In the genomic region with DNA sequence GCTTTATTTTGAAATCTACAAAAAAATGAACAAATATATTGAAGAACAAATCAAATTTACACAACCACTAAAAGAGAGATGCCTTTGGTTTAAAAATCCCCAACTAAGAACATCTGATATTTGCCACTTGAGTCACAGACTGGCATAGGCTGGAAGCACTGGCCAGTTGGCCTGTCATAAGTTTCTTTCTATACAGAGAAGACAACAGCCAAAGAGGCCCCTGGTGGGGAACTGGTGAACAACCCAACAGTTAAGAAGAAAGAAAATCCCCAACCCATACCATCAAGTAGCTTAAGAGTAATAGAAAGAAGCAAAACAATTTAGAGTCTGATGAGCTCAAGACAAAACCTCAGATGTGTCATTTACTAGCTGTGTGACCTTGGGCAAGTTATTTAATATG, we compare ENCODE assay signal across 9 cellular contexts. TPM values are rescaled to one million over a fixed set of nuclear protein-coding genes. Genes with fewer than 3 reads are reported as not detected.
DNase-seq lines count a peak whose midpoint lies in the region; ATAC-seq, FAIRE-seq and TF ChIP-seq lines count a peak whose summit lies in the region.
"Had no signal": no experiment of that assay in that cellular context is flagged by ENCODE, and none has a peak within 500 bp of the region (broad histone marks: within the 10 kb centered on the region; RNA-seq: fewer than 3 reads in every experiment).

No MANE protein-coding gene starts in this region.

- H3F3A ChIP-seq in neural progenitor cell (ENCODE audit: low read depth), result no peaks in the 10 kb centered on the region

- no peaks in the 10 kb centered on the region for H3K36me3 Mint-ChIP-seq in astrocyte (ENCODE audit: low read depth, unreplicated experiment)
- no peaks in the 10 kb centered on the region for H3K36me3 Mint-ChIP-seq in neural progenitor cell

- H3K27me3 ChIP-seq in astrocyte (ENCODE audit: insufficient read depth, low read length) (no peaks in the 10 kb centered on the region), neural progenitor cell (no peaks in the 10 kb centered on the region)

- H3K4me1 ChIP-seq in astrocyte (ENCODE audit: insufficient read depth, low read length) (no peaks in the 10 kb centered on the region), neural progenitor cell (no peaks in the 10 kb centered on the region)

- H3K27ac ChIP-seq in astrocyte (ENCODE audit: low read depth, low read length) (no peak overlapping the region), neural progenitor cell (no peak overlapping the region)
- H3K27ac ChIP-seq: SK-N-MC had no signal

- H3K79me2 ChIP-seq in astrocyte (ENCODE audit: insufficient read depth, low read length) (no peaks in the 10 kb centered on the region), neural progenitor cell (ENCODE audit: low read depth) (no peaks in the 10 kb centered on the region)

- H3K36me3 ChIP-seq in astrocyte (ENCODE audit: insufficient read depth, low read length) (no peaks in the 10 kb centered on the region), neural progenitor cell (no peaks in the 10 kb centered on the region)

- H3K27ac Mint-ChIP-seq in astrocyte (ENCODE audit: unreplicated experiment) (no peak overlapping the region), neural progenitor cell (no peak overlapping the region)

- no peaks in the 10 kb centered on the region for H3K9me3 ChIP-seq in astrocyte (ENCODE audit: insufficient read depth, low read depth, low read length)
- no peaks in the 10 kb centered on the region for H3K9me3 ChIP-seq in neural progenitor cell (ENCODE audit: low read depth)

- peak; percentile 80 for ATAC-seq in GM18502 (IDR thresholded peaks at IDR 0.05; ENCODE audit: poor library complexity, unreplicated experiment)
- ATAC-seq in HG03159 (IDR thresholded peaks at IDR 0.05; ENCODE audit: unreplicated experiment), result peak; percentile 93
- no peak for ATAC-seq in HG03025 (IDR thresholded peaks at IDR 0.05; ENCODE audit: low FRiP score, unreplicated experiment)
- ATAC-seq in HG03571 (IDR thresholded peaks at IDR 0.05; ENCODE audit: unreplicated experiment), result no peak

- H3K27me3 Mint-ChIP-seq in astrocyte (ENCODE audit: low read depth, unreplicated experiment) (peaks cover 4% of the 10 kb centered on the region), neural progenitor cell (ENCODE audit: insufficient read depth, low read depth) (no peaks in the 10 kb centered on the region)

- no peaks in the 10 kb centered on the region for H3K4me1 Mint-ChIP-seq in astrocyte (ENCODE audit: low read depth, unreplicated experiment)
- H3K4me1 Mint-ChIP-seq in neural progenitor cell, result no peaks in the 10 kb centered on the region

- H3K9ac ChIP-seq in astrocyte (ENCODE audit: low read length) (no peak overlapping the region), neural progenitor cell (no peak overlapping the region)

- H3K4me2 ChIP-seq in astrocyte (ENCODE audit: low read length) (no peak overlapping the region), neural progenitor cell (no peak overlapping the region)

- DNase-seq in astrocyte (ENCODE audit: low read depth) (peak; percentile 21), neural progenitor cell (ENCODE audit: low spot score) (peak; percentile 33), NCI-H1092 (lab: John Stamatoyannopoulos, UW) (no peak)
- DNase-seq in stimulated activated CD4-positive, alpha-beta T cell treated with anti-CD3 and anti-CD28 coated beads, Interleukin-15, amount 100 ng/mL, for 24 hours, result no peak

- no peaks in the 10 kb centered on the region for H3K9me3 Mint-ChIP-seq in astrocyte (ENCODE audit: unreplicated experiment)
- H3K9me3 Mint-ChIP-seq in neural progenitor cell, result peaks cover 6% of the 10 kb centered on the region

- H3K4me3 Mint-ChIP-seq in astrocyte (ENCODE audit: unreplicated experiment) (no peak overlapping the region), neural progenitor cell (no peak overlapping the region)

- FAIRE-seq in astrocyte (lab: Jason Lieb, UNC), result peak; percentile 66

- H4K20me1 ChIP-seq in astrocyte (ENCODE audit: insufficient read depth, low read length) (no peaks in the 10 kb centered on the region), neural progenitor cell (ENCODE audit: low read depth) (no peaks in the 10 kb centered on the region)

- peak; percentile 33 for TF ChIP-seq CTCF in astrocyte (IDR thresholded peaks at IDR 0.05; ENCODE audit: insufficient read depth, low read depth, low read length)
- peak; percentile 42 for TF ChIP-seq CTCF in neural progenitor cell (IDR thresholded peaks at IDR 0.05)

- H3K4me3 ChIP-seq in astrocyte (ENCODE audit: insufficient read depth, low read depth, low read length) (no peak overlapping the region), neural progenitor cell (no peak overlapping the region)
- H3K4me3 ChIP-seq: SK-N-MC had no signal

- H2AFZ ChIP-seq in astrocyte (ENCODE audit: low read depth, low read length) (no peak overlapping the region), neural progenitor cell (replicated peaks) (no peak overlapping the region)

RNA-seq across cellular contexts. Expression of a gene that starts 45.5 kb away (rescaled TPM):
- total RNA-seq in astrocyte (0.31 and 1.0 TPM in 2 replicates), neural progenitor cell (ENCODE audit: low replicate concordance) (not detected in 2 replicates)

Comparison
In these comparisons a context has a peak if more than half of its experiments do, and no peak if none do; other contexts are left out.
1. ATAC-seq: peak in GM18502 (single experiment) and HG03159 (single experiment); none in HG03025 (single experiment) and HG03571 (single experiment).
2. DNase-seq: peak in astrocyte (single experiment) and neural progenitor cell (single experiment); none in NCI-H1092 (single experiment) and stimulated activated CD4-positive, alpha-beta T cell treated with anti-CD3 and anti-CD28 coated beads, Interleukin-15, amount 100 ng/mL, for 24 hours (single experiment).